ENCODE assay signal across 8 cellular contexts in the genomic region with DNA sequence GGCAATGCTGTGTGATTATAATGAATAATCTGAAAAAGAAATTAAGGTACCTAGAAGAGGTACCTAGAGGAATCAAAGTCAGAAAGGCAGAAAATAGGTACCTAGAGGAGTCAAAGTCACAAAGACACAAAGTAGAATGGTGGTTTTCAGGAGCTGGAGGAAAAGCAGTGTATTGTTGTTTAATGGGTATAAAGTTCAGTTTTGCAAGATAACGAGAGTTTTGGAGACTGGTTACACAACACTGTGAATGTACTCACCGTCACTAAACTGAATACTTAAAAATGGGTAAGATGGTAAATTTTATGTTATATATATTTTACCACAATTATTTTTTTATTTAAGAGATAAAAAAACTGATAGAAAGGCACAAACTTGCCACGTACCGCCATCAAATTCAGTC.
"Had no signal": no experiment of that assay in that cellular context is flagged by ENCODE, and none has a peak within 500 bp of the region (broad histone marks: within the 10 kb centered on the region; RNA-seq: fewer than 3 reads in every experiment).

No MANE protein-coding gene starts in this region.

- H3K4me3 Mint-ChIP-seq: HFFc6 had no signal

- H3K4me3 ChIP-seq: GM23248, HAP-1 had no signal

- H2AFZ ChIP-seq: GM23248 had no signal

- H3K9ac ChIP-seq: GM23248 had no signal

- H3K9me3 ChIP-seq: HAP-1 had no signal

- FAIRE-seq: HTR-8/SVneo had no signal

- H3K36me3 ChIP-seq: HAP-1 had no signal

- ATAC-seq: HCT116 had no signal

- H3K27ac ChIP-seq: GM23248 had no signal

- H3K27me3 Mint-ChIP-seq: IgD-negative memory B cell had no signal

- H3K27ac Mint-ChIP-seq: HFFc6, IgD-negative memory B cell had no signal

- H3K9me3 Mint-ChIP-seq: HFFc6, IgD-negative memory B cell had no signal

- DNase-seq: GM23248, GOT3, H7, HFFc6 had no signal
